In genomic region chr3:123096701-123097100, GRCh38 we compare ENCODE assay signal across 11 cellular contexts. TPM values are rescaled to one million over a fixed set of nuclear protein-coding genes. Genes with fewer than 3 reads are reported as not detected.
DNase-seq lines count a peak whose midpoint lies in the region; ATAC-seq and TF ChIP-seq lines count a peak whose summit lies in the region.
"Had no signal": no experiment of that assay in that cellular context is flagged by ENCODE, and none has a peak within 500 bp of the region (broad histone marks: within the 10 kb centered on the region; RNA-seq: fewer than 3 reads in every experiment).

No MANE protein-coding gene starts in this region.

- no peak for ATAC-seq in activated T-cell treated with anti-CD3 and anti-CD28 coated beads, Interleukin-2, amount 50 U/mL, for 4 hours
- ATAC-seq in HG02884 (IDR thresholded peaks at IDR 0.05; ENCODE audit: unreplicated experiment): no peak

- peak overlapping the region; percentile 90 for H3K27ac Mint-ChIP-seq in nephron progenitor cell
- H3K27ac Mint-ChIP-seq: activated naive CD8-positive, alpha-beta T cell; neural progenitor cell had no signal

- peaks cover 3% of the 10 kb centered on the region for H3K27me3 Mint-ChIP-seq in nephron progenitor cell (ENCODE audit: low read depth, poor library complexity)
- H3K27me3 Mint-ChIP-seq in activated T-cell treated with anti-CD3 and anti-CD28 coated beads, Interleukin-2, amount 50 U/mL, for 4 hours (ENCODE audit: low read depth): no peaks in the 10 kb centered on the region
- H3K27me3 Mint-ChIP-seq: activated naive CD8-positive, alpha-beta T cell had no signal

- peaks cover 38% of the 10 kb centered on the region for H3K4me1 Mint-ChIP-seq in nephron progenitor cell
- H3K4me1 Mint-ChIP-seq in activated T-cell treated with anti-CD3 and anti-CD28 coated beads, Interleukin-2, amount 50 U/mL, for 4 hours (ENCODE audit: low read depth): no peaks in the 10 kb centered on the region

- H3K9me3 Mint-ChIP-seq in nephron progenitor cell: no peaks in the 10 kb centered on the region
- no peaks in the 10 kb centered on the region for H3K9me3 Mint-ChIP-seq in activated T-cell treated with anti-CD3 and anti-CD28 coated beads, Interleukin-2, amount 50 U/mL, for 4 hours
- H3K9me3 Mint-ChIP-seq: neural progenitor cell had no signal

- TF ChIP-seq POLR2A in erythroblast (IDR thresholded peaks at IDR 0.05; ENCODE audit: low read length): no peak

- peaks cover 4% of the 10 kb centered on the region for H3K36me3 Mint-ChIP-seq in nephron progenitor cell (ENCODE audit: low read depth)
- peaks cover 46% of the 10 kb centered on the region for H3K36me3 Mint-ChIP-seq in activated T-cell treated with anti-CD3 and anti-CD28 coated beads, Interleukin-2, amount 50 U/mL, for 4 hours (ENCODE audit: insufficient read depth)

- TF ChIP-seq CTCF in nephron progenitor cell (IDR thresholded peaks at IDR 0.05): no peak

- H3K4me3 Mint-ChIP-seq in nephron progenitor cell: no peak overlapping the region
- no peak overlapping the region for H3K4me3 Mint-ChIP-seq in activated T-cell treated with anti-CD3 and anti-CD28 coated beads, Interleukin-2, amount 50 U/mL, for 4 hours
- H3K4me3 Mint-ChIP-seq: activated naive CD8-positive, alpha-beta T cell; neural progenitor cell had no signal

- peak; percentile 76 for DNase-seq in AG08395 (ENCODE audit: low spot score)
- DNase-seq in NCI-H524 treated with DMSO at 0.1 percent for 48 hours (lab: John Stamatoyannopoulos, UW): peak; percentile 77
- peak; percentile 61 for DNase-seq in fibroblast of the conjunctiva (ENCODE audit: low read depth)
- DNase-seq in nephron progenitor cell: no peak
- DNase-seq in activated T-cell treated with anti-CD3 and anti-CD28 coated beads, Interleukin-2, amount 50 U/mL, for 4 hours: no peak
- no peak for DNase-seq in iPS-NIHi7 (ENCODE audit: extremely low spot score)
- DNase-seq in erythroblast (lab: John Stamatoyannopoulos, UW): no peak
- DNase-seq: NK-92 treated with Interleukin-12 subunit alpha and Interleukin-12 subunit beta, amount 100 ng/mL, for 24 hours had no signal

RNA-seq across cellular contexts. Expression of gene PDIA5, which starts 29.9 kb away (rescaled TPM):
- total RNA-seq in activated T-cell treated with anti-CD3 and anti-CD28 coated beads, Interleukin-2, amount 50 U/mL, for 4 hours: 10 to 100 TPM; 29.6 to 35.3 (median 33.1) TPM

Comparison
In these comparisons a context has a peak if more than half of its experiments do, and no peak if none do; other contexts are left out.
1. DNase-seq: peak in AG08395 (single experiment), NCI-H524 treated with DMSO at 0.1 percent for 48 hours (single experiment) and fibroblast of the conjunctiva (single experiment); none in nephron progenitor cell (single experiment), activated T-cell treated with anti-CD3 and anti-CD28 coated beads, Interleukin-2, amount 50 U/mL, for 4 hours (single experiment), iPS-NIHi7 (single experiment) and erythroblast (0 of 2).